25 cellular contexts compared by ENCODE assay signal in genomic region chr5:127367029-127367428, GRCh38.
"Had no signal": no experiment of that assay in that cellular context is flagged by ENCODE, and none has a peak within 500 bp of the region (broad histone marks: within the 10 kb centered on the region; RNA-seq: fewer than 3 reads in every experiment).

No MANE protein-coding gene starts in this region.

- ATAC-seq: stimulated activated memory B cell treated with anti-CD40 and anti-IgM and Interleukin-4, amounts not matched to agents 10 μg/mL and 1 μg/mL and 100 μg/mL, for 72 hours; stimulated activated naive B cell treated with anti-CD40 and anti-IgM and Interleukin-4, amounts not matched to agents 10 μg/mL and 1 μg/mL and 100 μg/mL, for 72 hours; stimulated activated naive CD8-positive, alpha-beta T cell treated with anti-CD3 and anti-CD28 coated beads, Interleukin-15, amount 100 ng/mL, for 72 hours; stimulated activated naive CD8-positive, alpha-beta T cell treated with anti-CD3 and anti-CD28 coated beads, Interleukin-15, Interleukin-2, amounts not matched to agents 100 U/mL and 50 U/mL, for 24 hours; upper lobe of right lung had no signal

- H3K4me3 ChIP-seq: stomach, suprapubic skin, testis, thoracic aorta, thyroid gland, tibial artery, tibial nerve, transverse colon, upper lobe of left lung, upper lobe of right lung, uterus, vagina had no signal

- H3K9me3 ChIP-seq: stomach, suprapubic skin, testis, thoracic aorta, thyroid gland, tibial artery, tibial nerve, transverse colon, upper lobe of left lung, upper lobe of right lung, uterus, vagina had no signal

- H3K36me3 ChIP-seq: stomach, suprapubic skin, thoracic aorta, thyroid gland, tibial artery, tibial nerve, transverse colon, upper lobe of left lung, upper lobe of right lung, uterus, vagina had no signal

- H3K27ac ChIP-seq: stomach, suprapubic skin, testis, thoracic aorta, thyroid gland, tibial artery, tibial nerve, transverse colon, upper lobe of left lung, upper lobe of right lung, uterus, vagina had no signal

- H3K4me1 ChIP-seq: stomach, thyroid gland, tibial artery, transverse colon, upper lobe of left lung, upper lobe of right lung, uterus, vagina had no signal

- DNase-seq: stimulated activated CD4-positive, alpha-beta T cell treated with anti-CD3 and anti-CD28 coated beads, Interleukin-2, amount 100 ng/mL, for 48 hours; stimulated activated CD4-positive, alpha-beta T cell treated with anti-CD3 and anti-CD28 coated beads, Interleukin-4, amount 100 ng/mL, for 1 hour; stimulated activated CD4-positive, alpha-beta T cell treated with anti-CD3 and anti-CD28 coated beads, Interleukin-4, amount 100 ng/mL, for 24 hours; stimulated activated CD4-positive, alpha-beta T cell treated with anti-CD3 and anti-CD28 coated beads, Interleukin-4, amount 100 ng/mL, for 4 hours; stimulated activated CD8-positive, alpha-beta memory T cell treated with anti-CD3 and anti-CD28 coated beads, Interleukin-4, amount 100 ng/mL, for 48 hours; stimulated activated naive B cell treated with anti-CD40 and anti-IgM and Interleukin-4, amounts not matched to agents 10 μg/mL and 1 μg/mL and 100 μg/mL, for 72 hours; stimulated activated naive CD4-positive, alpha-beta T cell; stimulated activated naive CD4-positive, alpha-beta T cell treated with Interleukin-2 at 50 U/mL for 16 hours; stimulated activated naive CD8-positive, alpha-beta T cell treated with anti-CD3 and anti-CD28 coated beads, Interleukin-15, amount 100 ng/mL, for 72 hours; stimulated activated naive CD8-positive, alpha-beta T cell treated with anti-CD3 and anti-CD28 coated beads, Interleukin-15, Interleukin-2, amounts not matched to agents 100 U/mL and 50 U/mL, for 24 hours; stomach; substantia nigra; testis; thyroid gland; tibial artery; transverse colon; trophoblast cell; upper lobe of left lung; upper lobe of right lung; uterus had no signal

- H3K27me3 ChIP-seq: stomach, suprapubic skin, testis, thyroid gland, tibial artery, tibial nerve, transverse colon, upper lobe of left lung, uterus, vagina had no signal
